In the genomic region with DNA sequence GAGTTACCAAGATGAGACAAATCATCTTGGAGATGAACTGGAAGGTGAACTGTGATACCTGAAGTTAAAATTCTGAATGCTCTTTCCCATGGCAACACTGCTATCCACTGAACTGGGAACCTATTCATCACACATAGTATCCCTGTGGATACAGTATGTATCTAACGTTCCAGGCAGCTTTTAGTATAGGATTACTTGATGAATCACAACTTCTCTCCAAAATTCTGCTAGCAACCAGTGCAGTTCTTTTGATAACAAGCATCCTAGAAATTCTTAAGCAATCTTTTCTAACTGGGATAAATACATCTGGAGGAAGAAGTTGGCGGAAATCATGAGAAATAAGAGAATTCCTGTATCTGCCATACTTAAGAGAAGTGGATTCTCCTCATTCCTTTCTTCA, we compare ENCODE assay signal across 1 cellular context.
A peak's percentile ranks its signal among the peaks of the same experiment; 100 is the strongest.
TF ChIP-seq lines count a peak whose summit lies in the region.

No MANE protein-coding gene starts in this region.

TF ChIP-seq in IMR-90, 13 proteins besides CTCF, POLR2A, EP300 and RAD21:
- no peak for TF ChIP-seq NFE2L2 (IDR thresholded peaks at IDR 0.05; ENCODE audit: low read depth, low read length)
- TF ChIP-seq CEBPB (IDR thresholded peaks at IDR 0.05; ENCODE audit: low read depth, low read length) = peak; percentile 60
